In genomic region chr5:160315968-160316367, GRCh38 we compare ENCODE assay signal across 1 cellular context.
A peak's percentile ranks its signal among the peaks of the same experiment; 100 is the strongest.
TF ChIP-seq lines count a peak whose summit lies in the region.

No MANE protein-coding gene starts in this region.

TF ChIP-seq in HepG2, 621 proteins besides CTCF, POLR2A, EP300 and RAD21 (continued from another document and continues in another):
- TF ChIP-seq ZSCAN5A (CRISPR knock-in tag; IDR thresholded peaks at IDR 0.05; ENCODE audit: borderline replicate concordance) (no peak), NR3C1 (CRISPR knock-in tag; IDR thresholded peaks at IDR 0.05) (no peak), ARID5B (CRISPR knock-in tag; IDR thresholded peaks at IDR 0.05) (peak; percentile 84), ZBTB8A (CRISPR knock-in tag; IDR thresholded peaks at IDR 0.05; ENCODE audit: borderline replicate concordance, low read depth) (no peak), FOXO1 (CRISPR knock-in tag; IDR thresholded peaks at IDR 0.05) (peak; percentile 40; the same call in 1 of the 2 replicates), THAP11 (CRISPR knock-in tag; IDR thresholded peaks at IDR 0.05) (peak; percentile 58), GABPA (IDR thresholded peaks at IDR 0.05; ENCODE audit: low read depth, low read length) (no peak), GABPA (CRISPR knock-in tag; IDR thresholded peaks at IDR 0.05; ENCODE audit: low read depth) (peak; percentile 75), THRA (CRISPR knock-in tag; IDR thresholded peaks at IDR 0.05; ENCODE audit: borderline replicate concordance) (0 out of 2 replicates have a peak, but pooled peaks have one; percentile 11), ELK4 (CRISPR knock-in tag; IDR thresholded peaks at IDR 0.05; ENCODE audit: borderline replicate concordance) (no peak), ZNF580 (CRISPR knock-in tag; IDR thresholded peaks at IDR 0.05; ENCODE audit: borderline replicate concordance, low read depth) (0 out of 2 replicates have a peak, but pooled peaks have one; percentile 27), SOX5 (CRISPR knock-in tag; IDR thresholded peaks at IDR 0.05; ENCODE audit: borderline replicate concordance) (peak; percentile 55; the same call in 1 of the 2 replicates), GABPB1 (CRISPR knock-in tag; IDR thresholded peaks at IDR 0.05) (peak; percentile 62), ATF3 (CRISPR knock-in tag; IDR thresholded peaks at IDR 0.05) (0 out of 2 replicates have a peak, but pooled peaks have one; percentile 58), ZNF33A (CRISPR knock-in tag; IDR thresholded peaks at IDR 0.05; ENCODE audit: borderline replicate concordance) (no peak), MAFF (IDR thresholded peaks at IDR 0.05; ENCODE audit: low read depth, low read length) (peak; percentile 89), MAFK (conservative IDR thresholded peaks at IDR 0.05 in 1 of 2, IDR thresholded peaks at IDR 0.05 in 1 of 2; ENCODE audit: low read length in 2 of 2) (peak; percentile 90 to 95), SAP130 (CRISPR knock-in tag; IDR thresholded peaks at IDR 0.05; ENCODE audit: low read depth) (peak; percentile 77), FOXA1 (IDR thresholded peaks at IDR 0.05) (no peak), FOXA1 (CRISPR knock-in tag; IDR thresholded peaks at IDR 0.05) (peak; percentile 72), TFAP4 (IDR thresholded peaks at IDR 0.05; ENCODE audit: borderline replicate concordance, low read depth) (0 out of 2 replicates have a peak, but pooled peaks have one; percentile 30), ZNF644 (CRISPR knock-in tag; IDR thresholded peaks at IDR 0.05; ENCODE audit: low read depth) (0 out of 2 replicates have a peak, but pooled peaks have one; percentile 30), NFE2L2 (IDR thresholded peaks at IDR 0.05; ENCODE audit: low read length) (peak; percentile 100), ZNF343 (CRISPR knock-in tag; IDR thresholded peaks at IDR 0.05) (no peak), RFX5 (IDR thresholded peaks at IDR 0.05; ENCODE audit: low read depth, low read length) (peak; percentile 90), NR2F1 (CRISPR knock-in tag; IDR thresholded peaks at IDR 0.05) (0 out of 4 replicates have a peak, but pooled peaks of 1 of the 2 experiments have one; percentile 14), ZNF121 (CRISPR knock-in tag; IDR thresholded peaks at IDR 0.05) (no peak), BHLHE40 (IDR thresholded peaks at IDR 0.05; ENCODE audit: low read length) (no peak), ZC3H4 (CRISPR knock-in tag; IDR thresholded peaks at IDR 0.05; ENCODE audit: borderline replicate concordance) (no peak), KAT8 (CRISPR knock-in tag; IDR thresholded peaks at IDR 0.05) (peak; percentile 57), DRAP1 (CRISPR knock-in tag; IDR thresholded peaks at IDR 0.05) (no peak), ZEB1 (IDR thresholded peaks at IDR 0.05; ENCODE audit: insufficient replicate concordance, low read depth) (no peak), FOXP1 (IDR thresholded peaks at IDR 0.05) (no peak), FOXP1 (CRISPR knock-in tag; IDR thresholded peaks at IDR 0.05) (peak; percentile 55), ZNF543 (CRISPR knock-in tag; IDR thresholded peaks at IDR 0.05) (no peak), NR2F6 (IDR thresholded peaks at IDR 0.05) (no peak), NR2F6 (CRISPR knock-in tag; IDR thresholded peaks at IDR 0.05) (no peak), ETV5 (CRISPR knock-in tag; IDR thresholded peaks at IDR 0.05; ENCODE audit: borderline replicate concordance) (peak; percentile 79; the same call in 1 of the 2 replicates), ELF1 (CRISPR knock-in tag; IDR thresholded peaks at IDR 0.05) (peak; percentile 45), PRDM15 (CRISPR knock-in tag; IDR thresholded peaks at IDR 0.05) (no peak), FOXA3 (CRISPR knock-in tag; IDR thresholded peaks at IDR 0.05) (peak; percentile 90), TCF7 (IDR thresholded peaks at IDR 0.05; ENCODE audit: low read depth) (no peak), ZNF724P (CRISPR knock-in tag; IDR thresholded peaks at IDR 0.05; ENCODE audit: borderline replicate concordance) (no peak), ATF4 (CRISPR knock-in tag; IDR thresholded peaks at IDR 0.05) (peak in 1 of 2 experiments; percentile 87; a peak in 2 of 4 replicates), ZNF235 (CRISPR knock-in tag; IDR thresholded peaks at IDR 0.05; ENCODE audit: borderline replicate concordance) (no peak), ZNF572 (CRISPR knock-in tag; IDR thresholded peaks at IDR 0.05) (no peak), PREB (CRISPR knock-in tag; IDR thresholded peaks at IDR 0.05) (no peak), FOXP4 (CRISPR knock-in tag; IDR thresholded peaks at IDR 0.05) (peak; percentile 46; the same call in 1 of the 2 replicates)
